Comparison of ENCODE assay signal across 20 cellular contexts in genomic region chr16:82646504-82646903, GRCh38. TPM values are rescaled to one million over a fixed set of nuclear protein-coding genes. Genes with fewer than 3 reads are reported as not detected.
"Had no signal": no experiment of that assay in that cellular context is flagged by ENCODE, and none has a peak within 500 bp of the region (broad histone marks: within the 10 kb centered on the region; RNA-seq: fewer than 3 reads in every experiment).

No MANE protein-coding gene starts in this region.

- DNase-seq: dermis blood vessel endothelial cell; head of caudate nucleus; left ventricle myocardium superior; lower lobe of right lung; natural killer cell; occipital lobe; ovary; posterior cingulate gyrus; psoas muscle; right cardiac atrium; spleen; stimulated activated CD4-positive, alpha-beta T cell treated with anti-CD3 and anti-CD28 coated beads, Interleukin-15, amount 100 ng/mL, for 24 hours; stimulated activated CD4-positive, alpha-beta T cell treated with anti-CD3 and anti-CD28 coated beads, Interleukin-2, amount 100 ng/mL, for 48 hours; stimulated activated naive CD4-positive, alpha-beta T cell; stimulated activated naive CD8-positive, alpha-beta T cell treated with anti-CD3 and anti-CD28 coated beads, Interleukin-15, amount 100 ng/mL, for 72 hours; transverse colon; upper lobe of right lung; uterus had no signal

- ATAC-seq: left ventricle myocardium superior; lower lobe of right lung; natural killer cell; right cardiac atrium; stimulated activated naive CD8-positive, alpha-beta T cell treated with anti-CD3 and anti-CD28 coated beads, Interleukin-15, amount 100 ng/mL, for 72 hours; upper lobe of right lung had no signal

- H3K36me3 Mint-ChIP-seq: natural killer cell had no signal

- FAIRE-seq: frontal cortex, keratinocyte had no signal

- H3K9me3 Mint-ChIP-seq: natural killer cell had no signal

- H3K4me3 Mint-ChIP-seq: natural killer cell; stimulated activated naive CD8-positive, alpha-beta T cell treated with anti-CD3 and anti-CD28 coated beads, Interleukin-15, amount 100 ng/mL, for 72 hours had no signal

- H3K27ac Mint-ChIP-seq: natural killer cell; stimulated activated naive CD8-positive, alpha-beta T cell treated with anti-CD3 and anti-CD28 coated beads, Interleukin-15, amount 100 ng/mL, for 72 hours had no signal

RNA-seq across cellular contexts. Expression of gene CDH13, which starts 19.7 kb away (rescaled TPM):
- total RNA-seq: natural killer cell had no signal
